In genomic region chr1:1982379-1983232, GRCh38 we compare ENCODE assay signal across 2 cellular contexts.
TF ChIP-seq lines count a peak whose summit lies in the region.

No MANE protein-coding gene starts in this region.

TF ChIP-seq in GM23338, 12 proteins besides CTCF, POLR2A, EP300 and RAD21:
- TF ChIP-seq JUNB (IDR thresholded peaks at IDR 0.05; ENCODE audit: unreplicated experiment) (no peak), ZNF331 (CRISPR knock-in tag; IDR thresholded peaks at IDR 0.05; ENCODE audit: low read depth) (no peak), POLR2AphosphoS5 (IDR thresholded peaks at IDR 0.05; ENCODE audit: low read depth) (no peak), CREB1 (CRISPR knock-in tag; IDR thresholded peaks at IDR 0.05; ENCODE audit: low read depth) (no peak), NANOG (IDR thresholded peaks at IDR 0.05; ENCODE audit: borderline replicate concordance) (no peak), ZNF462 (CRISPR knock-in tag; IDR thresholded peaks at IDR 0.05) (no peak), REST (IDR thresholded peaks at IDR 0.05; ENCODE audit: unreplicated experiment) (no peak), EZH2phosphoT487 (IDR thresholded peaks at IDR 0.05; ENCODE audit: unreplicated experiment) (no peak)
- TF ChIP-seq, protein P1, sequence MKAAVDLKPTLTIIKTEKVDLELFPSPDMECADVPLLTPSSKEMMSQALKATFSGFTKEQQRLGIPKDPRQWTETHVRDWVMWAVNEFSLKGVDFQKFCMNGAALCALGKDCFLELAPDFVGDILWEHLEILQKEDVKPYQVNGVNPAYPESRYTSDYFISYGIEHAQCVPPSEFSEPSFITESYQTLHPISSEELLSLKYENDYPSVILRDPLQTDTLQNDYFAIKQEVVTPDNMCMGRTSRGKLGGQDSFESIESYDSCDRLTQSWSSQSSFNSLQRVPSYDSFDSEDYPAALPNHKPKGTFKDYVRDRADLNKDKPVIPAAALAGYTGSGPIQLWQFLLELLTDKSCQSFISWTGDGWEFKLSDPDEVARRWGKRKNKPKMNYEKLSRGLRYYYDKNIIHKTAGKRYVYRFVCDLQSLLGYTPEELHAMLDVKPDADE (IDR thresholded peaks at IDR 0.05), result no peak
TF ChIP-seq in GM23338: peak in this region for 0.

TF ChIP-seq in H1, 55 proteins besides CTCF, POLR2A, EP300 and RAD21 (continued from another document):
- TF ChIP-seq CHD7 (IDR thresholded peaks at IDR 0.05; ENCODE audit: insufficient replicate concordance, low read length) (no peak), HDAC2 (IDR thresholded peaks at IDR 0.05; ENCODE audit: borderline replicate concordance in 1 of 2, low read depth in 2 of 2, low read length in 2 of 2) (no peak), TBP (IDR thresholded peaks at IDR 0.05; ENCODE audit: low read depth, low read length) (no peak), KDM4A (IDR thresholded peaks at IDR 0.05; ENCODE audit: low read depth, low read length, severe bottlenecking) (no peak), JUND (IDR thresholded peaks at IDR 0.05; ENCODE audit: low read length) (no peak), POLR2AphosphoS5 (IDR thresholded peaks at IDR 0.05; ENCODE audit: low read depth, low read length) (no peak), SP2 (IDR thresholded peaks at IDR 0.05; ENCODE audit: low read length) (no peak), SUZ12 (IDR thresholded peaks at IDR 0.05; ENCODE audit: low read length) (no peak), GABPA (IDR thresholded peaks at IDR 0.05; ENCODE audit: borderline replicate concordance, insufficient read depth, low read length) (no peak), MAFK (IDR thresholded peaks at IDR 0.05; ENCODE audit: low read depth, low read length) (no peak), TCF12 (IDR thresholded peaks at IDR 0.05; ENCODE audit: low read depth, low read length) (no peak), CHD1 (IDR thresholded peaks at IDR 0.05; ENCODE audit: low read depth, low read length) (no peak), SIX5 (IDR thresholded peaks at IDR 0.05; ENCODE audit: low read depth, low read length) (no peak), NRF1 (IDR thresholded peaks at IDR 0.05; ENCODE audit: low read depth, low read length) (no peak), ATF2 (IDR thresholded peaks at IDR 0.05; ENCODE audit: low read length) (no peak), FOSL1 (IDR thresholded peaks at IDR 0.05; ENCODE audit: insufficient read depth, low read depth, low read length) (no peak), SAP30 (IDR thresholded peaks at IDR 0.05; ENCODE audit: insufficient read depth, insufficient replicate concordance, low read length) (no peak)
